ENCODE assay signal across 16 cellular contexts in the genomic region with DNA sequence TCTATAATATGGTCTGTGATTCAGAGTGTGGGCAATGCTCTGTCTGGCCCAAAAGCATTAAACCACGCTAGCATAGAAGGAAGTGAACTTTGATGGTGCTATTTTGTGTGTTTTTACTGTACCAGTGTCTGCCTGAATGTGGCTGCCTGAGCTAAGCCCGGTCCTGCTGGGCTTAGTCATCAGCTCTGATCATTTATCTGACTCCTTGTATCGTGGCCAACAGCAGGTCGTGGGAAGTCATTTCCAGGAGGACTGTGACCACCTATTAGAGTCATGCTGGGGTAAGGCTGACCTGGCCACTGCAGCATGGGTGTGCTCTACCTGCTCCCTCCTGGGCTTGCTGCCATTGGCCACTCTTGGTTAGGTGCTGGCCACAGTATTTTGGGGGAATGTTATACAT.
A peak's percentile ranks its signal among the peaks of the same experiment; 100 is the strongest.
DNase-seq lines count a peak whose midpoint lies in the region; ATAC-seq, FAIRE-seq and TF ChIP-seq lines count a peak whose summit lies in the region.
"Had no signal": no experiment of that assay in that cellular context is flagged by ENCODE, and none has a peak within 500 bp of the region (broad histone marks: within the 10 kb centered on the region; RNA-seq: fewer than 3 reads in every experiment).

No MANE protein-coding gene starts in this region.

- no peaks in the 10 kb centered on the region for H3K79me1 ChIP-seq in mesenchymal stem cell (replicated peaks; ENCODE audit: low read length, poor library complexity, severe bottlenecking)

- H3K4me3 ChIP-seq in BJ (ENCODE audit: low read depth, low read length) (no peak overlapping the region), bronchial epithelial cell (ENCODE audit: low read depth, low read length) (no peak overlapping the region), mesenchymal stem cell (ENCODE audit: insufficient read depth in 1 of 2, low read depth in 1 of 2, low read length in 2 of 2) (no peak overlapping the region)
- H3K4me3 ChIP-seq in naive thymus-derived CD4-positive, alpha-beta T cell (ENCODE audit: low read length) = no peak overlapping the region

- no peak overlapping the region for H3K4me3 Mint-ChIP-seq in naive thymus-derived CD4-positive, alpha-beta T cell
- H3K4me3 Mint-ChIP-seq: CD4-positive, alpha-beta T cell; stimulated activated naive B cell treated with anti-CD40 and anti-IgM and Interleukin-4, amounts not matched to agents 10 μg/mL and 1 μg/mL and 100 μg/mL, for 72 hours had no signal

- H2BK12ac ChIP-seq in mesenchymal stem cell (ENCODE audit: low read length in 2 of 2) = no peak overlapping the region

- intact Hi-C loops in naive thymus-derived CD4-positive, alpha-beta T cell (cut with micrococcal nuclease) = no loop called here

- peaks cover 4% of the 10 kb centered on the region for H3K9me3 ChIP-seq in mesenchymal stem cell (ENCODE audit: control insufficient read depth, low read length)
- H3K9me3 ChIP-seq in naive thymus-derived CD4-positive, alpha-beta T cell (ENCODE audit: control insufficient read depth in 2 of 3, low read length in 3 of 3) = no peaks in the 10 kb centered on the region

- H3K27me3 ChIP-seq in BJ (ENCODE audit: control insufficient read depth, insufficient read depth, low read length) = no peaks in the 10 kb centered on the region
- no peaks in the 10 kb centered on the region for H3K27me3 ChIP-seq in bronchial epithelial cell (ENCODE audit: control insufficient read depth, insufficient read depth, low read length)
- H3K27me3 ChIP-seq in mesenchymal stem cell (ENCODE audit: control insufficient read depth in 1 of 2, insufficient read depth in 1 of 2, low read length in 2 of 2) = no peaks in the 10 kb centered on the region
- H3K27me3 ChIP-seq in naive thymus-derived CD4-positive, alpha-beta T cell (ENCODE audit: control insufficient read depth in 2 of 2, insufficient read depth in 2 of 2, low read length in 2 of 2) = no peaks in the 10 kb centered on the region

- no peak overlapping the region for H3K23ac ChIP-seq in mesenchymal stem cell (ENCODE audit: low read length in 2 of 2)

- H3K27ac Mint-ChIP-seq in naive thymus-derived CD4-positive, alpha-beta T cell = no peak overlapping the region
- H3K27ac Mint-ChIP-seq: CD4-positive, alpha-beta T cell; IgD-negative memory B cell; stimulated activated naive B cell treated with anti-CD40 and anti-IgM and Interleukin-4, amounts not matched to agents 10 μg/mL and 1 μg/mL and 100 μg/mL, for 72 hours had no signal

- no peak overlapping the region for H3K18ac ChIP-seq in mesenchymal stem cell (ENCODE audit: low read depth in 1 of 2, low read length in 2 of 2)

- no peak overlapping the region for H4K8ac ChIP-seq in mesenchymal stem cell (ENCODE audit: low read length)

- no peak overlapping the region for H3K4me2 ChIP-seq in mesenchymal stem cell (ENCODE audit: low read length, poor library complexity, severe bottlenecking)

- H3K36me3 Mint-ChIP-seq in naive thymus-derived CD4-positive, alpha-beta T cell = no peaks in the 10 kb centered on the region
- H3K36me3 Mint-ChIP-seq: IgD-negative memory B cell; stimulated activated naive B cell treated with anti-CD40 and anti-IgM and Interleukin-4, amounts not matched to agents 10 μg/mL and 1 μg/mL and 100 μg/mL, for 72 hours had no signal

- no peak for ATAC-seq in HG02610 (IDR thresholded peaks at IDR 0.05; ENCODE audit: unreplicated experiment)
- ATAC-seq in naive thymus-derived CD4-positive, alpha-beta T cell = no peak
- ATAC-seq: activated CD4-positive, CD25-positive, alpha-beta regulatory T cell treated with anti-CD3 and anti-CD28 coated beads, Interleukin-2, amount 50 U/mL, for 24 hours; stimulated activated naive B cell treated with anti-CD40 and anti-IgM and Interleukin-4, amounts not matched to agents 10 μg/mL and 1 μg/mL and 100 μg/mL, for 72 hours had no signal

- no peaks in the 10 kb centered on the region for H3K4me1 Mint-ChIP-seq in naive thymus-derived CD4-positive, alpha-beta T cell
- H3K4me1 Mint-ChIP-seq: IgD-negative memory B cell; stimulated activated naive B cell treated with anti-CD40 and anti-IgM and Interleukin-4, amounts not matched to agents 10 μg/mL and 1 μg/mL and 100 μg/mL, for 72 hours had no signal

- no peak overlapping the region for H2BK15ac ChIP-seq in mesenchymal stem cell (ENCODE audit: low read depth, poor library complexity, severe bottlenecking)

- no peak overlapping the region for H4K91ac ChIP-seq in mesenchymal stem cell (ENCODE audit: low read length)

- 7% methylated on average over 4 of the region's 4 CpGs for WGBS in mesenchymal stem cell

- CTCF ChIA-PET in BJ (lab: Yijun Ruan, JAX) = interaction anchor here (0.6 to 1.0 kb wide), 2 partner anchors 14 to 22 kb away, joined by 3 to 4 read pairs; no protein-coding TSS in a partner anchor
- CTCF ChIA-PET in naive thymus-derived CD4-positive, alpha-beta T cell (lab: Charles Lee) = no interaction called here

- H3K9me3 Mint-ChIP-seq in naive thymus-derived CD4-positive, alpha-beta T cell = peaks cover 0 to 10% (median 0%) of the 10 kb centered on the region in 11 donors

- no peak overlapping the region for H2AK5ac ChIP-seq in mesenchymal stem cell (ENCODE audit: low read length, severe bottlenecking)

- H3K27me3 Mint-ChIP-seq in naive thymus-derived CD4-positive, alpha-beta T cell = no peaks in the 10 kb centered on the region
- H3K27me3 Mint-ChIP-seq: CD4-positive, alpha-beta T cell; IgD-negative memory B cell; stimulated activated naive B cell treated with anti-CD40 and anti-IgM and Interleukin-4, amounts not matched to agents 10 μg/mL and 1 μg/mL and 100 μg/mL, for 72 hours had no signal

- POLR2A ChIA-PET in BJ (lab: Charles Lee) = no interaction called here
- POLR2A ChIA-PET in naive thymus-derived CD4-positive, alpha-beta T cell (lab: Charles Lee) = no interaction called here

- peak overlapping the region; percentile 65 for H3K27ac ChIP-seq in mesenchymal stem cell (ENCODE audit: low read length, poor library complexity, severe bottlenecking)
- no peak overlapping the region for H3K27ac ChIP-seq in naive thymus-derived CD4-positive, alpha-beta T cell (ENCODE audit: low read depth, low read length)

- FAIRE-seq in bronchial epithelial cell (lab: Jason Lieb, UNC) = peak; percentile 52

- H3K4me1 ChIP-seq in mesenchymal stem cell (ENCODE audit: control insufficient read depth, insufficient read depth, low read depth, low read length) = peaks cover 3% of the 10 kb centered on the region
- H3K4me1 ChIP-seq in naive thymus-derived CD4-positive, alpha-beta T cell (ENCODE audit: control insufficient read depth in 2 of 2, insufficient read depth in 2 of 2, low read length in 2 of 2) = no peaks in the 10 kb centered on the region

- TF ChIP-seq CTCF in BJ (IDR thresholded peaks at IDR 0.05; ENCODE audit: insufficient read depth, low read depth, low read length) = no peak
- TF ChIP-seq CTCF in bronchial epithelial cell (IDR thresholded peaks at IDR 0.05; ENCODE audit: insufficient read depth, low read length, severe bottlenecking) = no peak

- no peak overlapping the region for H2BK5ac ChIP-seq in mesenchymal stem cell (ENCODE audit: low read depth, low read length, poor library complexity, severe bottlenecking)

- DNase-seq in BJ (ENCODE audit: low read depth) (peak; percentile 7), LHCN-M2 (ENCODE audit: low read depth) (peak; percentile 74), bronchial epithelial cell (ENCODE audit: low read depth) (peak; percentile 89), mesenchymal stem cell (peak; percentile 47), C1 segment of cervical spinal cord (lab: John Stamatoyannopoulos, UW) (no peak), NCI-H2196 (lab: John Stamatoyannopoulos, UW; ENCODE audit: unreplicated experiment) (no peak)
- DNase-seq in naive thymus-derived CD4-positive, alpha-beta T cell = no peak
- DNase-seq: activated effector memory CD4-positive, alpha-beta T cell treated with Interleukin-2 at 50 U/mL for 16 hours; CD4-positive, alpha-beta T cell; cortex of kidney; NCI-H2171 treated with DMSO at 0.1 percent for 48 hours; SIG-M5; stimulated activated naive B cell treated with anti-CD40 and anti-IgM and Interleukin-4, amounts not matched to agents 10 μg/mL and 1 μg/mL and 100 μg/mL, for 72 hours had no signal

- H2BK120ac ChIP-seq in mesenchymal stem cell (ENCODE audit: low read depth, low read length) = no peak overlapping the region

- H3K4ac ChIP-seq in mesenchymal stem cell (ENCODE audit: low read depth in 1 of 2, low read length in 2 of 2) = no peak overlapping the region

- H3K14ac ChIP-seq in mesenchymal stem cell (ENCODE audit: low read length in 2 of 2) = no peak overlapping the region

- no peaks in the 10 kb centered on the region for H3K36me3 ChIP-seq in BJ (ENCODE audit: control insufficient read depth, insufficient read depth, low read length)
- no peaks in the 10 kb centered on the region for H3K36me3 ChIP-seq in bronchial epithelial cell (ENCODE audit: control insufficient read depth, insufficient read depth, low read length)
- H3K36me3 ChIP-seq in mesenchymal stem cell (ENCODE audit: control insufficient read depth in 1 of 2, insufficient read depth in 2 of 2, low read depth in 1 of 2, low read length in 2 of 2) = no peaks in the 10 kb centered on the region
- H3K36me3 ChIP-seq in naive thymus-derived CD4-positive, alpha-beta T cell (ENCODE audit: control insufficient read depth in 2 of 3, insufficient read depth in 3 of 3, low read length in 3 of 3) = no peaks in the 10 kb centered on the region

- no peak overlapping the region for H2AFZ ChIP-seq in mesenchymal stem cell (ENCODE audit: low read depth, low read length)

- no peak overlapping the region for H3K9ac ChIP-seq in mesenchymal stem cell (ENCODE audit: low read length)

Comparison
In these comparisons a context has a peak if more than half of its experiments do, and no peak if none do; other contexts are left out.
1. DNase-seq: peak in BJ (single experiment), LHCN-M2 (single experiment), bronchial epithelial cell (single experiment) and mesenchymal stem cell (single experiment); none in C1 segment of cervical spinal cord (0 of 14), NCI-H2196 (single experiment) and naive thymus-derived CD4-positive, alpha-beta T cell (0 of 9).